ENCODE assay signal across 34 cellular contexts in the genomic region with DNA sequence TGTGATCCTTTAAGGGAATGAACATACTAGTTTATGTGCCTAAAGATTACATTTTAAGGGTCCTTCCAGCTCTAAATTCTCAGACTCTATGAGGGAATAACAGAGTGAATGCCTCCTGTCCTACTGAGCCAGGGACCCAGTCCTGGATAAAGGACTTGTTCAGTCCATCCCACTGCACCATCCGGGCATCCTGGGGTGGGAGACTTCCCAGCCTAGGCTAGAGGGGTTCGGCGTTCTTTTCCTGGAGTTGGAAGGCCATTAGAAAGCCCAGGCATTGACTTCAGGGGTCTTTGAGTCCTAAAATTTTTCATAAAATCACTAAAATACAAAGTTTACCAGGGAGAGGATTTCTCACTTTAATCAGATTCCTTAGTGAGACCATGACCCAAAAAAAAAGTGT.
"Had no signal": no experiment of that assay in that cellular context is flagged by ENCODE, and none has a peak within 500 bp of the region (broad histone marks: within the 10 kb centered on the region; RNA-seq: fewer than 3 reads in every experiment).

No MANE protein-coding gene starts in this region.

- H3K9me3 ChIP-seq: body of pancreas, breast epithelium had no signal

- H3K4me3 ChIP-seq: body of pancreas, breast epithelium had no signal

- H3K27me3 Mint-ChIP-seq: activated CD4-positive, alpha-beta T cell treated with anti-CD3 and anti-CD28 coated beads, Interleukin-2, amount 10 ng/mL, durations not matched to agents 7 days and 5 days; activated naive CD4-positive, alpha-beta T cell treated with anti-CD3 and anti-CD28 coated beads, Interleukin-2, amount 50 U/mL, for 24 hours; activated naive CD8-positive, alpha-beta T cell treated with anti-CD3 and anti-CD28 coated beads, Interleukin-2, amount 10 ng/mL, durations not matched to agents 7 days and 5 days; activated T-helper 17 cell treated with anti-CD3 and anti-CD28 coated beads, Interleukin-2, amount 50 U/mL, for 72 hours; IgD-negative memory B cell had no signal

- DNase-seq: activated CD4-positive, alpha-beta T cell treated with anti-CD3 and anti-CD28 coated beads, Interleukin-2, amount 10 ng/mL, durations not matched to agents 7 days and 5 days; activated CD4-positive, alpha-beta T cell treated with anti-CD3 and anti-CD28 coated beads, Interleukin-2, amount 50 U/mL, for 48 hours; activated CD4-positive, CD25-positive, alpha-beta regulatory T cell; activated CD8-positive, alpha-beta memory T cell treated with anti-CD3 and anti-CD28 coated beads, Interleukin-2, amount 50 U/mL, for 48 hours; activated CD8-positive, alpha-beta T cell treated with anti-CD3 and anti-CD28 coated beads, Interleukin-2, amount 10 ng/mL, durations not matched to agents 7 days and 5 days; activated effector memory CD4-positive, alpha-beta T cell treated with anti-CD3 and anti-CD28 coated beads, Interleukin-2, amount 50 U/mL, for 16 hours; activated naive CD4-positive, alpha-beta T cell treated with Interleukin-2 at 50 U/mL for 16 hours; activated naive CD8-positive, alpha-beta T cell treated with anti-CD3 and anti-CD28 coated beads, Interleukin-2, amount 10 ng/mL, durations not matched to agents 7 days and 5 days; activated T-cell treated with anti-CD3 and anti-CD28 coated beads, Interleukin-2, amount 50 U/mL, for 72 hours; amygdala; body of pancreas; Karpas-422; KBM-7; NCI-H1048; NCI-H1105 treated with DMSO at 0.1 percent for 48 hours; NCI-H1436; NCI-H1694; NCI-H1930; NCI-H2081 treated with DMSO at 0.1 percent for 48 hours; NCI-H345; NCI-H510A; NCI-H526; NCI-H748 treated with DMSO at 0.1 percent for 48 hours; NK-92 treated with Interleukin-12 subunit alpha and Interleukin-12 subunit beta, amount 100 ng/mL, for 24 hours; Right ventricle myocardium superior; SW 1271; T-helper 1 cell; T-helper 2 cell; T-helper 9 cell had no signal

- H3K27me3 ChIP-seq: body of pancreas, breast epithelium had no signal

- H3K9me3 Mint-ChIP-seq: activated CD4-positive, alpha-beta T cell treated with anti-CD3 and anti-CD28 coated beads, Interleukin-2, amount 10 ng/mL, durations not matched to agents 7 days and 5 days; activated naive CD4-positive, alpha-beta T cell treated with anti-CD3 and anti-CD28 coated beads, Interleukin-2, amount 50 U/mL, for 24 hours; activated naive CD8-positive, alpha-beta T cell treated with anti-CD3 and anti-CD28 coated beads, Interleukin-2, amount 10 ng/mL, durations not matched to agents 7 days and 5 days; activated T-cell treated with anti-CD3 and anti-CD28 coated beads, Interleukin-2, amount 50 U/mL, for 72 hours; activated T-helper 17 cell treated with anti-CD3 and anti-CD28 coated beads, Interleukin-2, amount 50 U/mL, for 72 hours; IgD-negative memory B cell had no signal

- H3K27ac ChIP-seq: body of pancreas, breast epithelium, VCaP had no signal

- H3K36me3 Mint-ChIP-seq: activated naive CD8-positive, alpha-beta T cell treated with anti-CD3 and anti-CD28 coated beads, Interleukin-2, amount 10 ng/mL, durations not matched to agents 7 days and 5 days; IgD-negative memory B cell had no signal

- H3K27ac Mint-ChIP-seq: activated CD8-positive, alpha-beta T cell treated with anti-CD3 and anti-CD28 coated beads, Interleukin-2, amount 10 ng/mL, durations not matched to agents 7 days and 5 days; activated naive CD8-positive, alpha-beta T cell treated with anti-CD3 and anti-CD28 coated beads, Interleukin-2, amount 10 ng/mL, durations not matched to agents 7 days and 5 days; activated T-cell treated with anti-CD3 and anti-CD28 coated beads, Interleukin-2, amount 50 U/mL, for 72 hours; activated T-helper 17 cell treated with anti-CD3 and anti-CD28 coated beads, Interleukin-2, amount 50 U/mL, for 72 hours had no signal

- H3K4me1 ChIP-seq: body of pancreas, breast epithelium had no signal

- ATAC-seq: activated CD8-positive, alpha-beta T cell treated with anti-CD3 and anti-CD28 coated beads, Interleukin-2, amount 10 ng/mL, durations not matched to agents 7 days and 5 days; body of pancreas had no signal

- H3K36me3 ChIP-seq: breast epithelium had no signal

- H3K4me1 Mint-ChIP-seq: activated CD4-positive, alpha-beta T cell treated with anti-CD3 and anti-CD28 coated beads, Interleukin-2, amount 10 ng/mL, durations not matched to agents 7 days and 5 days; activated naive CD4-positive, alpha-beta T cell treated with anti-CD3 and anti-CD28 coated beads, Interleukin-2, amount 50 U/mL, for 24 hours; activated naive CD8-positive, alpha-beta T cell treated with anti-CD3 and anti-CD28 coated beads, Interleukin-2, amount 10 ng/mL, durations not matched to agents 7 days and 5 days; activated T-helper 17 cell treated with anti-CD3 and anti-CD28 coated beads, Interleukin-2, amount 50 U/mL, for 72 hours; IgD-negative memory B cell had no signal

- H3K4me3 Mint-ChIP-seq: activated CD4-positive, alpha-beta T cell treated with anti-CD3 and anti-CD28 coated beads, Interleukin-2, amount 10 ng/mL, durations not matched to agents 7 days and 5 days; activated CD8-positive, alpha-beta T cell treated with anti-CD3 and anti-CD28 coated beads, Interleukin-2, amount 10 ng/mL, durations not matched to agents 7 days and 5 days; activated naive CD4-positive, alpha-beta T cell treated with anti-CD3 and anti-CD28 coated beads, Interleukin-2, amount 50 U/mL, for 24 hours; activated naive CD8-positive, alpha-beta T cell treated with anti-CD3 and anti-CD28 coated beads, Interleukin-2, amount 10 ng/mL, durations not matched to agents 7 days and 5 days; activated T-cell treated with anti-CD3 and anti-CD28 coated beads, Interleukin-2, amount 50 U/mL, for 72 hours; activated T-helper 17 cell treated with anti-CD3 and anti-CD28 coated beads, Interleukin-2, amount 50 U/mL, for 72 hours; IgD-negative memory B cell had no signal
